3 cellular contexts compared by ENCODE assay signal in the genomic region with DNA sequence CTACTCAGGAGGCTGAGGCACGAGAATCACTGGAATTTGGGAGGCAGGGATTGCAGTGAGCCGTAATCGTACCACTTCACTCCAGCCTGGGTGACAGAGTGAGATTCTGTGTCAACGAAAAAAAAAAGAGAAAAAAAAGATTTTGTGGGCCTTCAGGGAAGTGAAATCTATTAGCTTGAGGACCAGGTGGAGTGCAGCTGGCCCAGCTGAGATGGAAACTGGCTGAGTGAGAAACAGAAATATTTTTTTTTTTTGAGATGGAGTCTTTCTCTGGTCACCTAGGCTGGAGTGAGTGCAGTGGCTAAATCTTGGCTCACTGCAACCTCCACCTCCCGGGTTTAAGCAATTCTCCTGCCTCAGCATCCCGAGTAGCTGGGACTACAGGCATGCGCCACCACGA.
TF ChIP-seq lines count a peak whose summit lies in the region.

No MANE protein-coding gene starts in this region.

TF ChIP-seq in GM12878, 131 proteins besides CTCF, POLR2A, EP300 and RAD21:
- no peak for TF ChIP-seq EZH2 (IDR thresholded peaks at IDR 0.05; ENCODE audit: borderline replicate concordance, control insufficient read depth, low read depth, low read length)
- peak; percentile 82 for TF ChIP-seq TCF12 (IDR thresholded peaks at IDR 0.05; ENCODE audit: low read depth, low read length)
- peak; percentile 91; the same call in 1 of the 2 replicates for TF ChIP-seq TCF3 (IDR thresholded peaks at IDR 0.05; ENCODE audit: borderline replicate concordance, insufficient read depth, low read depth, low read length)

TF ChIP-seq in SK-N-SH, 30 proteins besides CTCF, POLR2A, EP300 and RAD21:
- TF ChIP-seq TEAD4 (IDR thresholded peaks at IDR 0.05; ENCODE audit: borderline replicate concordance, insufficient read depth) (no peak), CHD2 (IDR thresholded peaks at IDR 0.05; ENCODE audit: low read length, partially characterized antibody) (no peak), RXRA (IDR thresholded peaks at IDR 0.05; ENCODE audit: borderline replicate concordance, low read depth) (no peak), ELF1 (IDR thresholded peaks at IDR 0.05) (no peak), MEF2A (IDR thresholded peaks at IDR 0.05; ENCODE audit: borderline replicate concordance, low read depth) (no peak), POLR2AphosphoS5 (IDR thresholded peaks at IDR 0.05; ENCODE audit: low read depth, low read length) (no peak), RFX5 (IDR thresholded peaks at IDR 0.05; ENCODE audit: low read length) (no peak), FOXM1 (IDR thresholded peaks at IDR 0.05; ENCODE audit: low read depth) (no peak)
- TF ChIP-seq, protein P1, sequence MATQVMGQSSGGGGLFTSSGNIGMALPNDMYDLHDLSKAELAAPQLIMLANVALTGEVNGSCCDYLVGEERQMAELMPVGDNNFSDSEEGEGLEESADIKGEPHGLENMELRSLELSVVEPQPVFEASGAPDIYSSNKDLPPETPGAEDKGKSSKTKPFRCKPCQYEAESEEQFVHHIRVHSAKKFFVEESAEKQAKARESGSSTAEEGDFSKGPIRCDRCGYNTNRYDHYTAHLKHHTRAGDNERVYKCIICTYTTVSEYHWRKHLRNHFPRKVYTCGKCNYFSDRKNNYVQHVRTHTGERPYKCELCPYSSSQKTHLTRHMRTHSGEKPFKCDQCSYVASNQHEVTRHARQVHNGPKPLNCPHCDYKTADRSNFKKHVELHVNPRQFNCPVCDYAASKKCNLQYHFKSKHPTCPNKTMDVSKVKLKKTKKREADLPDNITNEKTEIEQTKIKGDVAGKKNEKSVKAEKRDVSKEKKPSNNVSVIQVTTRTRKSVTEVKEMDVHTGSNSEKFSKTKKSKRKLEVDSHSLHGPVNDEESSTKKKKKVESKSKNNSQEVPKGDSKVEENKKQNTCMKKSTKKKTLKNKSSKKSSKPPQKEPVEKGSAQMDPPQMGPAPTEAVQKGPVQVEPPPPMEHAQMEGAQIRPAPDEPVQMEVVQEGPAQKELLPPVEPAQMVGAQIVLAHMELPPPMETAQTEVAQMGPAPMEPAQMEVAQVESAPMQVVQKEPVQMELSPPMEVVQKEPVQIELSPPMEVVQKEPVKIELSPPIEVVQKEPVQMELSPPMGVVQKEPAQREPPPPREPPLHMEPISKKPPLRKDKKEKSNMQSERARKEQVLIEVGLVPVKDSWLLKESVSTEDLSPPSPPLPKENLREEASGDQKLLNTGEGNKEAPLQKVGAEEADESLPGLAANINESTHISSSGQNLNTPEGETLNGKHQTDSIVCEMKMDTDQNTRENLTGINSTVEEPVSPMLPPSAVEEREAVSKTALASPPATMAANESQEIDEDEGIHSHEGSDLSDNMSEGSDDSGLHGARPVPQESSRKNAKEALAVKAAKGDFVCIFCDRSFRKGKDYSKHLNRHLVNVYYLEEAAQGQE (IDR thresholded peaks at IDR 0.05; ENCODE audit: low read depth, low read length), result no peak
TF ChIP-seq in SK-N-SH: peak in this region for 0.

TF ChIP-seq in HEK293T, 16 proteins besides CTCF, POLR2A, EP300 and RAD21:
- TF ChIP-seq CTBP1 (IDR thresholded peaks at IDR 0.05; ENCODE audit: borderline replicate concordance), result no peak
- TF ChIP-seq SP1 (IDR thresholded peaks at IDR 0.05), result no peak
- TF ChIP-seq BHLHE40 (IDR thresholded peaks at IDR 0.05; ENCODE audit: borderline replicate concordance), result no peak
- no peak for TF ChIP-seq ARNT (IDR thresholded peaks at IDR 0.05)
- TF ChIP-seq L3MBTL2 (conservative IDR thresholded peaks at IDR 0.05), result no peak
- TF ChIP-seq, protein P2, sequence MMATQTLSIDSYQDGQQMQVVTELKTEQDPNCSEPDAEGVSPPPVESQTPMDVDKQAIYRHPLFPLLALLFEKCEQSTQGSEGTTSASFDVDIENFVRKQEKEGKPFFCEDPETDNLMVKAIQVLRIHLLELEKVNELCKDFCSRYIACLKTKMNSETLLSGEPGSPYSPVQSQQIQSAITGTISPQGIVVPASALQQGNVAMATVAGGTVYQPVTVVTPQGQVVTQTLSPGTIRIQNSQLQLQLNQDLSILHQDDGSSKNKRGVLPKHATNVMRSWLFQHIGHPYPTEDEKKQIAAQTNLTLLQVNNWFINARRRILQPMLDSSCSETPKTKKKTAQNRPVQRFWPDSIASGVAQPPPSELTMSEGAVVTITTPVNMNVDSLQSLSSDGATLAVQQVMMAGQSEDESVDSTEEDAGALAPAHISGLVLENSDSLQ (IDR thresholded peaks at IDR 0.05), result no peak
- TF ChIP-seq FOXK2 (IDR thresholded peaks at IDR 0.05), result no peak
- no peak for TF ChIP-seq NFRKB (IDR thresholded peaks at IDR 0.05)
- TF ChIP-seq HDGF (IDR thresholded peaks at IDR 0.05; ENCODE audit: borderline replicate concordance), result no peak
- no peak for TF ChIP-seq LEF1 (IDR thresholded peaks at IDR 0.05; ENCODE audit: borderline replicate concordance)
- no peak for TF ChIP-seq FOXA1 (IDR thresholded peaks at IDR 0.05)
- no peak for TF ChIP-seq SUZ12 (IDR thresholded peaks at IDR 0.05)
- no peak for TF ChIP-seq ELF4 (IDR thresholded peaks at IDR 0.05)
- TF ChIP-seq ZNF384 (IDR thresholded peaks at IDR 0.05), result no peak
- no peak for TF ChIP-seq FOXM1 (IDR thresholded peaks at IDR 0.05; ENCODE audit: borderline replicate concordance)
- TF ChIP-seq TARDBP (IDR thresholded peaks at IDR 0.05), result no peak
TF ChIP-seq in HEK293T: peak in this region for 0.
